Comparison of ENCODE assay signal across 25 cellular contexts in the genomic region with DNA sequence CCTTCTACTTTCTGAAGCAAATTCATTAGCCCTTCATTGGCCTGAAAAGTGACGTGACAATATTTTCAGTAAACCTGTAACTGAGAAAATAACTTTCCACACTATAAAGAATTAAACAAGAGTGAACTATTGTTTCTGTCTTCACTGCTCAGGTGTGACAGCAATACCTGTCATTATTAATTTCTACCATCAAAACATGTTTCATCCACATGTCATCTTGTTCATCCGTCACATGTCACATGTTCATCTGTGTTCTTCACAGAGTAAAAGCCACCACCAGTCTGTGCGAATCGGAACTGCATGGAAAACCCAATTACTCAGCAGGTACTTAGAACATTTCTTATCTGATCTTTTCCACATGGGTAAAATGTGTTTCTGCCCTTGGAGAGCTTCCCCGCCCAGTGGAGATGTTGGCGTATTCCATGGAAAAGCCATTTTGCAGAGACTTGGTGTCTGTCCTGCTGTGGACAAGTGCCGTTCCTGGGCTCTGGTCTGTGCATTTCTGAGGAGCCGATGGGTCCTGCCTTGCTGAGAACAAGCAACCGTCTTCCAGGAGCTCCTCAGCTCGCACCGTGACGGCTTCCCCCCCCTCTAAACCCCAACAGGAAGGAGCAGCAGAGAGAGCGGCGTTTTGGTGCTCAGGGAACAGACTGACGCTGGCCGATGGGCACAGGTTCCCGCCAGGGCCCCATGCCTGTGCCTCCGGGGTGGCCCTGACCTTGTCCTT. TPM values are rescaled to one million over a fixed set of nuclear protein-coding genes. Genes with fewer than 3 reads are reported as not detected.
DNase-seq lines count a peak whose midpoint lies in the region; ATAC-seq and TF ChIP-seq lines count a peak whose summit lies in the region.
"Had no signal": no experiment of that assay in that cellular context is flagged by ENCODE, and none has a peak within 500 bp of the region (broad histone marks: within the 10 kb centered on the region; RNA-seq: fewer than 3 reads in every experiment).

No MANE protein-coding gene starts in this region.

- H3K27me3 ChIP-seq in IMR-90 (ENCODE audit: control insufficient read depth, insufficient read depth, low read length) (no peaks in the 10 kb centered on the region), spleen (replicated peaks in 1 of 7) (peaks cover 0 to 16% (median 0%) of the 10 kb centered on the region in 7 donors), breast epithelium (no peaks in the 10 kb centered on the region)

- BruUV-seq in IMR-90 (replicated peaks; lab: Mats Ljungman, UMichigan) = no TSS peak

- peaks cover 9% of the 10 kb centered on the region; the same call in 1 of the 2 replicates for H3K9me1 ChIP-seq in IMR-90 (ENCODE audit: insufficient read depth, low read length)

- POLR2A ChIA-PET in IMR-90 (lab: Charles Lee; ENCODE audit: unreplicated experiment) = no interaction called here

- H3K27ac ChIP-seq in IMR-90 (ENCODE audit: insufficient read depth, low read length) (no peak overlapping the region), spleen (no peak overlapping the region), breast epithelium (no peak overlapping the region)
- H3K27ac ChIP-seq: epithelial cell of prostate had no signal

- TF ChIP-seq CTCF in IMR-90 (conservative IDR thresholded peaks at IDR 0.05; ENCODE audit: low read depth, low read length) (no peak), glutamatergic neuron (IDR thresholded peaks at IDR 0.05; ENCODE audit: partially characterized antibody, unreplicated experiment) (no peak), spleen (IDR thresholded peaks at IDR 0.05 in 8 of 11, conservative IDR thresholded peaks at IDR 0.05 in 3 of 11) (no peak), breast epithelium (IDR thresholded peaks at IDR 0.05) (no peak)

- no peak for TF ChIP-seq RAD21 in IMR-90 (IDR thresholded peaks at IDR 0.05; ENCODE audit: low read length)

- peak overlapping the region; percentile 69 for H2AK9ac ChIP-seq in IMR-90 (replicated peaks; ENCODE audit: low read depth, low read length, poor library complexity)

- in situ Hi-C loops in IMR-90 (cut with MboI; ENCODE audit: low sequenced_read_pairs) = no loop called here

- H3K27ac Mint-ChIP-seq in glutamatergic neuron (ENCODE audit: unreplicated experiment) = no peak overlapping the region
- H3K27ac Mint-ChIP-seq: activated naive CD4-positive, alpha-beta T cell treated with anti-CD3 and anti-CD28 coated beads for 36 hours; nephron had no signal

- H2AK5ac ChIP-seq in IMR-90 (ENCODE audit: low read depth, low read length) = 0 out of 2 replicates have a peak overlapping the region, but pooled peaks have one; percentile 0

- peaks cover 4% of the 10 kb centered on the region for H3K36me3 Mint-ChIP-seq in glutamatergic neuron (ENCODE audit: unreplicated experiment)

- peaks cover 4% of the 10 kb centered on the region for H3K9me3 Mint-ChIP-seq in glutamatergic neuron (ENCODE audit: unreplicated experiment)
- H3K9me3 Mint-ChIP-seq: activated naive CD4-positive, alpha-beta T cell treated with anti-CD3 and anti-CD28 coated beads for 36 hours; nephron had no signal

- H4K91ac ChIP-seq in IMR-90 (ENCODE audit: insufficient read depth, low read depth, low read length) = no peak overlapping the region

- H3K4me3 Mint-ChIP-seq in glutamatergic neuron (ENCODE audit: unreplicated experiment) = no peak overlapping the region
- H3K4me3 Mint-ChIP-seq: activated naive CD4-positive, alpha-beta T cell treated with anti-CD3 and anti-CD28 coated beads for 36 hours; nephron had no signal

- TF ChIP-seq POLR2A in IMR-90 (IDR thresholded peaks at IDR 0.05; ENCODE audit: low read depth, low read length) (no peak), spleen (IDR thresholded peaks at IDR 0.05) (no peak), breast epithelium (IDR thresholded peaks at IDR 0.05) (no peak)

- intact Hi-C loops in IMR-90 (cut with micrococcal nuclease) (no loop called here), spleen (cut with DNase I; ENCODE audit: low total_unique reads) (no loop called here), breast epithelium (cut with DNase I; ENCODE audit: low total_unique reads) (no loop called here)

- no peak overlapping the region for H3K4ac ChIP-seq in IMR-90 (ENCODE audit: low read depth, low read length)

- no peak for ATAC-seq in IMR-90 (ENCODE audit: low read depth)
- no peak for ATAC-seq in HG02571 (IDR thresholded peaks at IDR 0.05; ENCODE audit: unreplicated experiment)
- ATAC-seq: mucosa of descending colon, sciatic nerve had no signal

- H3K4me3 ChIP-seq in IMR-90 (ENCODE audit: insufficient read depth, low read depth, low read length) (no peak overlapping the region), spleen (no peak overlapping the region), breast epithelium (no peak overlapping the region)
- H3K4me3 ChIP-seq: lung, mucosa of descending colon had no signal

- H4K5ac ChIP-seq in IMR-90 (ENCODE audit: low read depth, low read length) = no peak overlapping the region

- no peaks in the 10 kb centered on the region; the same call in 1 of the 2 replicates for H4K20me1 ChIP-seq in IMR-90 (ENCODE audit: insufficient read depth, low read length)

- no peak overlapping the region for H2BK20ac ChIP-seq in IMR-90 (ENCODE audit: low read depth, low read length)

- peak; percentile 37 for DNase-seq in activated CD8-positive, alpha-beta memory T cell treated with anti-CD3 and anti-CD28 coated beads, Interleukin-2, amount 50 U/mL, for 48 hours
- no peak for DNase-seq in activated CD8-positive, alpha-beta memory T cell treated with anti-CD3 and anti-CD28 coated beads, Interleukin-2, amount 50 U/mL, for 4 hours
- no peak for DNase-seq in IMR-90
- DNase-seq in glutamatergic neuron = peak; percentile 7
- DNase-seq in spleen = peak; percentile 67
- DNase-seq in breast epithelium (ENCODE audit: low spot score in 2 of 2) = no peak
- DNase-seq in NCI-H146 (lab: John Stamatoyannopoulos, UW) = no peak
- DNase-seq: activated naive CD4-positive, alpha-beta T cell treated with anti-CD3 and anti-CD28 coated beads for 36 hours; activated T-cell treated with anti-CD3 and anti-CD28 coated beads, Interleukin-2, amount 50 U/mL, for 48 hours; amniotic stem cell; GOT3; KG1; NCI-H1417 treated with DMSO at 0.1 percent for 48 hours; NCI-H2107; NCI-H446 treated with DMSO at 0.1 percent for 48 hours; NCI-H82; SK-N-SH; stimulated activated naive CD4-positive, alpha-beta T cell treated with Interleukin-2 at 50 U/mL for 16 hours; T-helper 2 cell had no signal

- dilution Hi-C loops in IMR-90 (cut with HindIII; ENCODE audit: low sequenced_read_pairs, unreplicated experiment) = no loop called here

- H4K8ac ChIP-seq in IMR-90 (ENCODE audit: low read depth in 2 of 2, low read length in 2 of 2) = no peak overlapping the region

- no peak overlapping the region; the same call in 1 of the 2 replicates for H2BK120ac ChIP-seq in IMR-90 (ENCODE audit: low read depth, low read length)

- H3K4me2 ChIP-seq in IMR-90 (ENCODE audit: low read depth, low read length) = no peak overlapping the region
- H3K4me2 ChIP-seq: SK-N-SH had no signal

- H3K18ac ChIP-seq in IMR-90 (ENCODE audit: low read depth, low read length) = no peak overlapping the region

- no peak overlapping the region for H3K23ac ChIP-seq in IMR-90 (ENCODE audit: low read depth, low read length)

- H3K9me3 ChIP-seq in IMR-90 (ENCODE audit: control insufficient read depth, insufficient read depth, low read length) = no peaks in the 10 kb centered on the region
- H3K9me3 ChIP-seq in spleen = no peaks in the 10 kb centered on the region
- H3K9me3 ChIP-seq in breast epithelium = no peaks in the 10 kb centered on the region
- H3K9me3 ChIP-seq: mucosa of descending colon, SK-N-SH had no signal

- H3K14ac ChIP-seq in IMR-90 (replicated peaks; ENCODE audit: low read depth, low read length) = no peak overlapping the region

- H3K4me1 Mint-ChIP-seq in glutamatergic neuron (ENCODE audit: low read depth, unreplicated experiment) = peaks cover 3% of the 10 kb centered on the region

- H2BK5ac ChIP-seq in IMR-90 (ENCODE audit: low read depth, low read length, poor library complexity, severe bottlenecking) = no peak overlapping the region

- CTCF ChIA-PET in IMR-90 (lab: Yijun Ruan, JAX) = no interaction called here

- peaks cover 10% of the 10 kb centered on the region for H3K4me1 ChIP-seq in IMR-90 (ENCODE audit: control insufficient read depth, insufficient read depth, low read length)
- H3K4me1 ChIP-seq in spleen = no peaks in the 10 kb centered on the region
- no peaks in the 10 kb centered on the region for H3K4me1 ChIP-seq in breast epithelium

- peaks cover 10% of the 10 kb centered on the region for H3K27me3 Mint-ChIP-seq in glutamatergic neuron (ENCODE audit: unreplicated experiment)

- H2BK15ac ChIP-seq in IMR-90 (ENCODE audit: low read depth, low read length) = no peak overlapping the region

- no peak overlapping the region for H2AFZ ChIP-seq in IMR-90 (replicated peaks; ENCODE audit: low read length, poor library complexity)

- 100% methylated on average over 1 of the region's 18 CpGs; no CpG with 5 or more reads in 1 of the 2 experiments for WGBS in IMR-90 (ENCODE audit: extremely low coverage in 2 of 2, insufficient read length in 1 of 2), 2 experiments
- WGBS in spleen, 5 donors = 66 to 83% (median 74%) methylated on average over 12 to 18 of the region's 18 CpGs

- H3K79me1 ChIP-seq in IMR-90 (ENCODE audit: low read depth in 1 of 2, low read length in 2 of 2) = peaks cover 0 to 40% of the 10 kb centered on the region in 2 experiments; a peak in 2 of 4 replicates

- H3K36me3 ChIP-seq in IMR-90 (ENCODE audit: control insufficient read depth, insufficient read depth, low read length) (peaks cover 62% of the 10 kb centered on the region), spleen (peaks cover 0 to 33% (median 0%) of the 10 kb centered on the region in 6 donors), breast epithelium (no peaks in the 10 kb centered on the region)

- no peak overlapping the region for H3K56ac ChIP-seq in IMR-90 (ENCODE audit: extremely low read depth, insufficient read depth, low read length)

- H3K9ac ChIP-seq in IMR-90 (ENCODE audit: low read depth, low read length) = no peak overlapping the region
- H3K9ac ChIP-seq: SK-N-SH had no signal

TF ChIP-seq in IMR-90, 13 proteins besides CTCF, POLR2A, EP300 and RAD21 (continues in another document):
- TF ChIP-seq NFE2L2 (IDR thresholded peaks at IDR 0.05; ENCODE audit: low read depth, low read length) = no peak

RNA-seq across cellular contexts. Expression of gene EXOC3, which starts 10.6 kb away (rescaled TPM):
- total RNA-seq in IMR-90 (2012; rRNA removed) = 47.5 and 50.8 TPM in 2 replicates
- 34.0 and 35.1 TPM in 2 replicates for polyA plus RNA-seq in IMR-90 (2012; rRNA removed)
- polyA plus RNA-seq in IMR-90 (2012; cell fraction: cytosol; rRNA removed) = 15.1 and 18.7 TPM in 2 replicates
- polyA plus RNA-seq in IMR-90 (2012; cell fraction: nucleus; rRNA removed; ENCODE audit: low replicate concordance) = 108 and 144 TPM in 2 replicates
- 55.4 TPM for total RNA-seq in glutamatergic neuron (ENCODE audit: unreplicated experiment)
- total RNA-seq in spleen = 10 to 100 TPM; 61.5 to 87.0 (median 77.5) TPM
- 10 to 100 TPM; 22.7 to 62.0 (median 57.8) TPM for polyA plus RNA-seq in spleen
- total RNA-seq in breast epithelium = 10 to 100 TPM; 49.8 to 63.7 (median 53.3) TPM

Comparison
In these comparisons a context has a peak if more than half of its experiments do, and no peak if none do; other contexts are left out.
1. DNase-seq: peak in activated CD8-positive, alpha-beta memory T cell treated with anti-CD3 and anti-CD28 coated beads, Interleukin-2, amount 50 U/mL, for 48 hours (single experiment), glutamatergic neuron (single experiment) and spleen (single experiment); none in activated CD8-positive, alpha-beta memory T cell treated with anti-CD3 and anti-CD28 coated beads, Interleukin-2, amount 50 U/mL, for 4 hours (single experiment), IMR-90 (single experiment), breast epithelium (0 of 2) and NCI-H146 (single experiment).